Comparison of ENCODE assay signal across 8 cellular contexts in the genomic region with DNA sequence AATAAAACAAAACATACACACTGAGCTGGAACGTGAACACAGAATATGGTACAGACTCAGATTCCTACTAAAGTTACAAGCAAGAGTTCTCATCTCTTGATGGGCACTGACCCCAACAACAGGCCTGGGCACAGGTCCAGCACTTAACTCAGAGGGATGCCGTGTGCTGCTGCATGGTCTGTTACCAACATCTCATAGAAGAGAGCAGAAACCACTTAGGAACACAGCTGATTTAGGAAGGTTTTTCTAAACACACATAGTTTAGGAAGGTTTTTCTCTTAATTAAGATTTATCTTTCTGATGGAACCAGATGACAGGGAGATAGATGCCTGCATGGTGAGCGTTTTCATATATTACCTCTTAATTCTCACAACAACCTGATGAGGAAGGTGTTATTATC. TPM values are rescaled to one million over a fixed set of nuclear protein-coding genes. Genes with fewer than 3 reads are reported as not detected.
DNase-seq lines count a peak whose midpoint lies in the region; ATAC-seq and TF ChIP-seq lines count a peak whose summit lies in the region.

No MANE protein-coding gene starts in this region.

- H3K9ac ChIP-seq in Karpas-422 (ENCODE audit: low read length) (peak overlapping the region; percentile 87), iPS-20b (ENCODE audit: low read depth, low read length) (no peak overlapping the region)

- H4K20me1 ChIP-seq in Karpas-422 (ENCODE audit: insufficient read depth, low read depth, low read length): no peaks in the 10 kb centered on the region

- H3K36me3 ChIP-seq in Caco-2 (ENCODE audit: control insufficient read depth, insufficient read depth, low read length) (no peaks in the 10 kb centered on the region), Karpas-422 (ENCODE audit: insufficient read depth, low read length) (no peaks in the 10 kb centered on the region), iPS-20b (ENCODE audit: insufficient read depth, low read depth, low read length) (no peaks in the 10 kb centered on the region)

- DNase-seq in Caco-2 (no peak), Karpas-422 (peak; percentile 52), type B pancreatic cell (ENCODE audit: extremely low spot score, unreplicated experiment) (no peak), ecto neural progenitor cell (ENCODE audit: low spot score) (no peak)
- no peak for DNase-seq in activated CD4-positive, alpha-beta memory T cell treated with anti-CD3 and anti-CD28 coated beads for 36 hours
- DNase-seq in stimulated activated CD8-positive, alpha-beta memory T cell treated with anti-CD3 and anti-CD28 coated beads, Interleukin-4, amount 100 ng/mL, for 48 hours: no peak

- H3K4me3 Mint-ChIP-seq in Caco-2 (ENCODE audit: unreplicated experiment): peak overlapping the region; percentile 40
- H3K4me3 Mint-ChIP-seq in activated CD4-positive, alpha-beta memory T cell treated with anti-CD3 and anti-CD28 coated beads for 36 hours: peak overlapping the region; percentile 64
- H3K4me3 Mint-ChIP-seq in type B pancreatic cell: peak overlapping the region; percentile 89

- no TSS peak for BruUV-seq in Caco-2 (replicated peaks; lab: Mats Ljungman, UMichigan)

- H3K27me3 Mint-ChIP-seq in Caco-2 (ENCODE audit: insufficient read depth, unreplicated experiment) (no peaks in the 10 kb centered on the region), type B pancreatic cell (peaks cover 7% of the 10 kb centered on the region)
- H3K27me3 Mint-ChIP-seq in activated CD4-positive, alpha-beta memory T cell treated with anti-CD3 and anti-CD28 coated beads for 36 hours: no peaks in the 10 kb centered on the region

- intact Hi-C loops in Caco-2 (cut with micrococcal nuclease; ENCODE audit: unreplicated experiment): loop anchor here (2.0 kb wide), 3 partner anchors 21 to 61 kb away; a partner anchor contains a TSS
- intact Hi-C loops in activated CD4-positive, alpha-beta memory T cell treated with anti-CD3 and anti-CD28 coated beads for 36 hours (cut with micrococcal nuclease): loop anchor here (1.0 to 5.0 kb wide), 4 partner anchors 60 to 560 kb away; a partner anchor contains a TSS

- H3K4me1 ChIP-seq in Caco-2: no peaks in the 10 kb centered on the region
- peaks cover 48% of the 10 kb centered on the region for H3K4me1 ChIP-seq in Karpas-422 (ENCODE audit: low read length)
- no peaks in the 10 kb centered on the region for H3K4me1 ChIP-seq in iPS-20b (ENCODE audit: insufficient read depth, low read length)

- H3K9me3 Mint-ChIP-seq in Caco-2 (ENCODE audit: unreplicated experiment): no peaks in the 10 kb centered on the region
- H3K9me3 Mint-ChIP-seq in activated CD4-positive, alpha-beta memory T cell treated with anti-CD3 and anti-CD28 coated beads for 36 hours: peaks cover 6% of the 10 kb centered on the region
- H3K9me3 Mint-ChIP-seq in type B pancreatic cell: no peaks in the 10 kb centered on the region

- H3K9me3 ChIP-seq in Caco-2 (no peaks in the 10 kb centered on the region), Karpas-422 (ENCODE audit: low read length) (no peaks in the 10 kb centered on the region), iPS-20b (ENCODE audit: insufficient read depth, low read depth, low read length) (no peaks in the 10 kb centered on the region)

- H3K79me2 ChIP-seq in Karpas-422 (ENCODE audit: low read length): peaks cover 59% of the 10 kb centered on the region

- H3K36me3 Mint-ChIP-seq in Caco-2 (ENCODE audit: insufficient read depth, unreplicated experiment): no peaks in the 10 kb centered on the region
- peaks cover 8% of the 10 kb centered on the region for H3K36me3 Mint-ChIP-seq in activated CD4-positive, alpha-beta memory T cell treated with anti-CD3 and anti-CD28 coated beads for 36 hours
- H3K36me3 Mint-ChIP-seq in type B pancreatic cell: no peaks in the 10 kb centered on the region

- H3K4me3 ChIP-seq in Caco-2 (ENCODE audit: low read depth, low read length) (no peak overlapping the region), Karpas-422 (ENCODE audit: low read length) (peak overlapping the region; percentile 79), iPS-20b (ENCODE audit: low read length) (peak overlapping the region; percentile 73)

- H3K4me1 Mint-ChIP-seq in Caco-2 (ENCODE audit: low read depth, unreplicated experiment) (no peaks in the 10 kb centered on the region), type B pancreatic cell (ENCODE audit: unreplicated experiment) (peaks cover 22% of the 10 kb centered on the region)
- H3K4me1 Mint-ChIP-seq in activated CD4-positive, alpha-beta memory T cell treated with anti-CD3 and anti-CD28 coated beads for 36 hours (ENCODE audit: low read depth): peaks cover 37% of the 10 kb centered on the region

- H3K27ac ChIP-seq in Karpas-422 (ENCODE audit: low read length) (peak overlapping the region; percentile 47), iPS-20b (ENCODE audit: low read length) (no peak overlapping the region)

- no peaks in the 10 kb centered on the region for H3K9me2 ChIP-seq in Karpas-422 (replicated peaks; ENCODE audit: insufficient read depth, low read length)

- H3K27ac Mint-ChIP-seq in Caco-2 (ENCODE audit: unreplicated experiment): no peak overlapping the region
- H3K27ac Mint-ChIP-seq in activated CD4-positive, alpha-beta memory T cell treated with anti-CD3 and anti-CD28 coated beads for 36 hours: peak overlapping the region; percentile 14
- H3K27ac Mint-ChIP-seq in type B pancreatic cell: peak overlapping the region; percentile 64

- ATAC-seq in HG03097 (IDR thresholded peaks at IDR 0.05; ENCODE audit: low FRiP score, unreplicated experiment): no peak

- POLR2A ChIA-PET in Caco-2 (lab: Charles Lee): no interaction called here
- POLR2A ChIA-PET in activated CD4-positive, alpha-beta memory T cell treated with anti-CD3 and anti-CD28 coated beads for 36 hours (lab: Charles Lee): interaction anchor here (1.4 kb wide), 1 partner anchor 29 kb away, joined by 6 read pairs; a partner anchor contains a TSS

- H3K27me3 ChIP-seq in Caco-2 (replicated peaks; ENCODE audit: control insufficient read depth, insufficient read depth, low read length) (no peaks in the 10 kb centered on the region), Karpas-422 (ENCODE audit: low read length) (no peaks in the 10 kb centered on the region), iPS-20b (ENCODE audit: insufficient read depth, low read length) (peaks cover 13% of the 10 kb centered on the region)

- CTCF ChIA-PET in Caco-2 (lab: Charles Lee): no interaction called here
- CTCF ChIA-PET in activated CD4-positive, alpha-beta memory T cell treated with anti-CD3 and anti-CD28 coated beads for 36 hours (lab: Charles Lee): interaction anchor here (0.8 kb wide), 1 partner anchor 28 kb away, joined by 3 read pairs; a partner anchor contains a TSS

- peak overlapping the region; percentile 94 for H3K4me2 ChIP-seq in Karpas-422 (ENCODE audit: low read depth, low read length, poor library complexity, severe bottlenecking)

- peak overlapping the region; percentile 61 for H2AFZ ChIP-seq in Karpas-422 (ENCODE audit: low read length)

- TF ChIP-seq CTCF in Caco-2 (IDR thresholded peaks at IDR 0.05; ENCODE audit: insufficient read depth in 1 of 2, low read depth in 1 of 2, low read length in 1 of 2, severe bottlenecking in 1 of 2, unreplicated experiment in 1 of 2): no peak
- no peak for TF ChIP-seq CTCF in type B pancreatic cell (conservative IDR thresholded peaks at IDR 0.05)

RNA-seq across cellular contexts. Expression of a gene that starts 1.5 kb away (rescaled TPM):
- total RNA-seq in Caco-2 (2022): 11.7 and 11.8 TPM in 2 replicates
- 8.2 and 11.5 TPM in 2 replicates for total RNA-seq in Karpas-422 (2014; rRNA removed; shearing (Covaris generic); ENCODE audit: low replicate concordance)
- 10 to 100 TPM; 21.7 to 26.5 TPM for total RNA-seq in activated CD4-positive, alpha-beta memory T cell treated with anti-CD3 and anti-CD28 coated beads for 36 hours
- 16.6 and 34.2 TPM in 2 replicates for total RNA-seq in type B pancreatic cell (ENCODE audit: low replicate concordance)

RNA-seq across cellular contexts. Expression of a gene that starts 28.7 kb away (rescaled TPM):
- total RNA-seq in Caco-2 (2022) (39.0 and 39.9 TPM in 2 replicates), type B pancreatic cell (ENCODE audit: low replicate concordance) (47.1 and 55.1 TPM in 2 replicates)
- total RNA-seq in Karpas-422 (2014; rRNA removed; shearing (Covaris generic); ENCODE audit: low replicate concordance): 25.8 and 61.9 TPM in 2 replicates
- 10 to 100 TPM; 84.4 to 91.1 TPM for total RNA-seq in activated CD4-positive, alpha-beta memory T cell treated with anti-CD3 and anti-CD28 coated beads for 36 hours
